Comparison of ENCODE assay signal across 9 cellular contexts in the genomic region with DNA sequence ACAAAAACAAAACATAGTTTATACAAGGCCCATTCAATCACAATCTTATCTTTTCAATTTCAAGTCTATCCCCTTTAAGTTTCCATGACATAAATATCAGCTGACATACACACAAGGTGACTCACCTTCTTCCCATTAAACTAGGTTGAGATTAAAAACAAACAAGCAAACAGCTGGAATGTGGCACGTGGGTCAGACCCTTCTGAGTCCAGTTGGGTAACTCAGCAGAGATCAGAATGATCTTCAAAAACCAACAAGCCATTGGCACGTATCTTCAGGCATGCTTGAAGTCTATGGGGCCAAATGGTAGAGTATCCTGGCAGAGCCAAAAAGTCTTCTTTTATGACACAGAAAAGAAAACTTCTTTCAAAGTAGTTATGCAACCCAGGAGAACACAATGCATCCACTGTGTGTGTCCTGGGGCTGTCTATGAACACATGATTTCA.
DNase-seq lines count a peak whose midpoint lies in the region; TF ChIP-seq lines count a peak whose summit lies in the region.
"Had no signal": no experiment of that assay in that cellular context is flagged by ENCODE, and none has a peak within 500 bp of the region (broad histone marks: within the 10 kb centered on the region; RNA-seq: fewer than 3 reads in every experiment).

No MANE protein-coding gene starts in this region.

- POLR2A ChIA-PET in RWPE1 (lab: Yijun Ruan, JAX; ENCODE audit: low non-redundant PET) = no interaction called here

- H3K9me3 Mint-ChIP-seq in progenitor cell of endocrine pancreas (ENCODE audit: low read depth) = no peaks in the 10 kb centered on the region
- H3K9me3 Mint-ChIP-seq in glutamatergic neuron (ENCODE audit: unreplicated experiment) = peaks cover 2% of the 10 kb centered on the region

- TF ChIP-seq CTCF in RWPE1 (conservative IDR thresholded peaks at IDR 0.05; ENCODE audit: low read depth) (no peak), fibroblast of the aortic adventitia (IDR thresholded peaks at IDR 0.05; ENCODE audit: insufficient read depth, low read length) (no peak), progenitor cell of endocrine pancreas (IDR thresholded peaks at IDR 0.05; ENCODE audit: unreplicated experiment) (no peak), glutamatergic neuron (IDR thresholded peaks at IDR 0.05; ENCODE audit: partially characterized antibody, unreplicated experiment) (no peak)

- H3K27me3 Mint-ChIP-seq in progenitor cell of endocrine pancreas (no peaks in the 10 kb centered on the region), glutamatergic neuron (ENCODE audit: unreplicated experiment) (no peaks in the 10 kb centered on the region)

- H3K36me3 Mint-ChIP-seq in progenitor cell of endocrine pancreas (ENCODE audit: insufficient read depth) = no peaks in the 10 kb centered on the region
- no peaks in the 10 kb centered on the region for H3K36me3 Mint-ChIP-seq in glutamatergic neuron (ENCODE audit: unreplicated experiment)

- H3K4me1 Mint-ChIP-seq in progenitor cell of endocrine pancreas (ENCODE audit: low read depth) (peaks cover 42% of the 10 kb centered on the region), glutamatergic neuron (ENCODE audit: low read depth, unreplicated experiment) (peaks cover 17% of the 10 kb centered on the region)

- peak overlapping the region; percentile 86 for H3K27ac Mint-ChIP-seq in progenitor cell of endocrine pancreas
- H3K27ac Mint-ChIP-seq in glutamatergic neuron (ENCODE audit: unreplicated experiment) = no peak overlapping the region

- DNase-seq in EL = peak; percentile 80
- peak; percentile 9 for DNase-seq in RWPE1 (ENCODE audit: low spot score)
- peak; percentile 78 for DNase-seq in fibroblast of the aortic adventitia (ENCODE audit: low read depth)
- DNase-seq in progenitor cell of endocrine pancreas (ENCODE audit: low spot score, unreplicated experiment) = no peak
- DNase-seq in stimulated activated CD4-positive, alpha-beta T cell treated with anti-CD3 and anti-CD28 coated beads, Interleukin-1b, Interleukin-23, amount 100 ng/mL, for 48 hours = no peak
- DNase-seq in amniotic stem cell (lab: John Stamatoyannopoulos, UW) = no peak
- DNase-seq in midbrain (lab: John Stamatoyannopoulos, UW) = no peak
- no peak for DNase-seq in glutamatergic neuron
- DNase-seq: activated CD8-positive, alpha-beta memory T cell treated with anti-CD3 and anti-CD28 coated beads, Interleukin-2, amount 50 U/mL, for 4 hours had no signal

- H3K4me3 Mint-ChIP-seq in progenitor cell of endocrine pancreas (ENCODE audit: low read depth) (no peak overlapping the region), glutamatergic neuron (ENCODE audit: unreplicated experiment) (no peak overlapping the region)

- H3K27ac ChIP-seq in RWPE1 = no peak overlapping the region

- H3K4me3 ChIP-seq in fibroblast of the aortic adventitia (ENCODE audit: low read depth, low read length) = no peak overlapping the region

- CTCF ChIA-PET in RWPE1 (lab: Yijun Ruan, JAX) = no interaction called here

Comparison
In these comparisons a context has a peak if more than half of its experiments do, and no peak if none do; other contexts are left out.
1. DNase-seq: peak in EL (single experiment), RWPE1 (single experiment) and fibroblast of the aortic adventitia (single experiment); none in progenitor cell of endocrine pancreas (single experiment), stimulated activated CD4-positive, alpha-beta T cell treated with anti-CD3 and anti-CD28 coated beads, Interleukin-1b, Interleukin-23, amount 100 ng/mL, for 48 hours (single experiment), amniotic stem cell (single experiment), midbrain (single experiment) and glutamatergic neuron (single experiment).